Comparison of ENCODE assay signal across 21 cellular contexts in genomic region chr2:105404736-105405135, GRCh38. TPM values are rescaled to one million over a fixed set of nuclear protein-coding genes. Genes with fewer than 3 reads are reported as not detected.
A peak's percentile ranks its signal among the peaks of the same experiment; 100 is the strongest.
DNase-seq lines count a peak whose midpoint lies in the region; ATAC-seq, FAIRE-seq and TF ChIP-seq lines count a peak whose summit lies in the region.
"Had no signal": no experiment of that assay in that cellular context is flagged by ENCODE, and none has a peak within 500 bp of the region (broad histone marks: within the 10 kb centered on the region; RNA-seq: fewer than 3 reads in every experiment).

No MANE protein-coding gene starts in this region.

- peaks cover 9% of the 10 kb centered on the region; the same call in 1 of the 2 replicates for H3K9me1 ChIP-seq in IMR-90 (ENCODE audit: insufficient read depth, low read length)
- H3K9me1 ChIP-seq in keratinocyte (ENCODE audit: control insufficient read depth, extremely low read depth, insufficient read depth, low read length), result no peaks in the 10 kb centered on the region

- no peak overlapping the region for H3K4me3 Mint-ChIP-seq in astrocyte (ENCODE audit: unreplicated experiment)
- H3K4me3 Mint-ChIP-seq: activated B cell treated with CpG ODN at 0.5 μM for 24 hours; activated T-helper 17 cell treated with anti-CD3 and anti-CD28 coated beads, Interleukin-2, amount 50 U/mL, for 72 hours; natural killer cell had no signal

- peaks cover 2% of the 10 kb centered on the region for H3K36me3 Mint-ChIP-seq in astrocyte (ENCODE audit: low read depth, unreplicated experiment)
- H3K36me3 Mint-ChIP-seq: natural killer cell had no signal

- dilution Hi-C loops in IMR-90 (cut with HindIII; ENCODE audit: low sequenced_read_pairs, unreplicated experiment) (no loop called here), keratinocyte (cut with MboI; ENCODE audit: extremely low pct_ligation_motif_present, low sequenced_read_pairs) (no loop called here)

- no peak for FAIRE-seq in astrocyte (lab: Jason Lieb, UNC)
- FAIRE-seq in keratinocyte (lab: Jason Lieb, UNC), result no peak

- peak overlapping the region; percentile 99 for H3K4ac ChIP-seq in IMR-90 (ENCODE audit: low read depth, low read length)

- TF ChIP-seq POLR2A in IMR-90 (IDR thresholded peaks at IDR 0.05; ENCODE audit: low read depth, low read length), result no peak

- no TSS peak for BruUV-seq in IMR-90 (replicated peaks; lab: Mats Ljungman, UMichigan)

- H4K8ac ChIP-seq in IMR-90 (ENCODE audit: low read depth in 2 of 2, low read length in 2 of 2), result peak overlapping the region; percentile 61 to 89

- H2BK5ac ChIP-seq in IMR-90 (ENCODE audit: low read depth, low read length, poor library complexity, severe bottlenecking), result peak overlapping the region; percentile 98

- H3K27me3 Mint-ChIP-seq in astrocyte (ENCODE audit: low read depth, unreplicated experiment), result no peaks in the 10 kb centered on the region

- no peak overlapping the region for H3K4me3 ChIP-seq in IMR-90 (ENCODE audit: insufficient read depth, low read depth, low read length)
- peak overlapping the region; percentile 7 for H3K4me3 ChIP-seq in astrocyte (ENCODE audit: insufficient read depth, low read depth, low read length)
- H3K4me3 ChIP-seq in keratinocyte (ENCODE audit: control insufficient read depth in 2 of 3, extremely low read depth in 1 of 3, insufficient read depth in 2 of 3, low read depth in 1 of 3, low read length in 3 of 3), result peak overlapping the region in 1 of 3 experiments; percentile 60
- no peak overlapping the region for H3K4me3 ChIP-seq in smooth muscle cell
- H3K4me3 ChIP-seq: BLaER1 treated with 17β-estradiol and CSF1 and Interleukin-3, amounts not matched to agents 10 nM and 100 nM; coronary artery; left lung had no signal

- H3K9me3 ChIP-seq in IMR-90 (ENCODE audit: control insufficient read depth, insufficient read depth, low read length) (no peaks in the 10 kb centered on the region), astrocyte (ENCODE audit: insufficient read depth, low read depth, low read length) (no peaks in the 10 kb centered on the region), keratinocyte (ENCODE audit: control insufficient read depth, low read depth, low read length) (no peaks in the 10 kb centered on the region), smooth muscle cell (replicated peaks; ENCODE audit: low read depth) (no peaks in the 10 kb centered on the region)
- H3K9me3 ChIP-seq: left lung had no signal

- peak overlapping the region; percentile 53 for H3K14ac ChIP-seq in IMR-90 (replicated peaks; ENCODE audit: low read depth, low read length)

- H3F3A ChIP-seq in smooth muscle cell (ENCODE audit: low read depth), result peaks cover 18% of the 10 kb centered on the region

- H3K23ac ChIP-seq in IMR-90 (ENCODE audit: low read depth, low read length), result peak overlapping the region; percentile 93

- H2BK20ac ChIP-seq in IMR-90 (ENCODE audit: low read depth, low read length), result peak overlapping the region; percentile 98

- TF ChIP-seq RAD21 in IMR-90 (IDR thresholded peaks at IDR 0.05; ENCODE audit: low read length), result no peak

- H3K4me1 ChIP-seq in IMR-90 (ENCODE audit: control insufficient read depth, insufficient read depth, low read length), result peaks cover 21% of the 10 kb centered on the region
- H3K4me1 ChIP-seq in astrocyte (ENCODE audit: insufficient read depth, low read length), result peaks cover 49% of the 10 kb centered on the region
- peaks cover 65% of the 10 kb centered on the region for H3K4me1 ChIP-seq in keratinocyte (ENCODE audit: control insufficient read depth, extremely low read depth, insufficient read depth, low read length)
- peaks cover 23% of the 10 kb centered on the region for H3K4me1 ChIP-seq in smooth muscle cell (ENCODE audit: low read depth)
- H3K4me1 ChIP-seq: BLaER1 treated with 17β-estradiol and CSF1 and Interleukin-3, amounts not matched to agents 10 nM and 100 nM had no signal

- no peak overlapping the region for H2AK9ac ChIP-seq in IMR-90 (replicated peaks; ENCODE audit: low read depth, low read length, poor library complexity)

- H3K79me1 ChIP-seq in IMR-90 (ENCODE audit: low read depth in 1 of 2, low read length in 2 of 2), result peaks cover 6 to 10% of the 10 kb centered on the region in 2 experiments

- CTCF ChIA-PET in IMR-90 (lab: Yijun Ruan, JAX), result interaction anchor here (0.8 to 1.2 kb wide), 6 partner anchors 9 to 113 kb away, joined by 3 to 5 read pairs (median 3); no protein-coding TSS in a partner anchor

- no CpG with 5 or more reads among the region's 3 CpGs for WGBS in IMR-90 (ENCODE audit: extremely low coverage in 2 of 2, insufficient read length in 1 of 2), 2 experiments
- WGBS in smooth muscle cell (ENCODE audit: low lambda C conversion rate), result 53% methylated on average over 3 of the region's 3 CpGs

- H3K4me1 Mint-ChIP-seq in astrocyte (ENCODE audit: low read depth, unreplicated experiment), result peaks cover 36% of the 10 kb centered on the region
- H3K4me1 Mint-ChIP-seq: activated B cell treated with CpG ODN at 0.5 μM for 24 hours; activated T-helper 17 cell treated with anti-CD3 and anti-CD28 coated beads, Interleukin-2, amount 50 U/mL, for 72 hours; natural killer cell had no signal

- H4K5ac ChIP-seq in IMR-90 (ENCODE audit: low read depth, low read length), result peak overlapping the region; percentile 89

- H3K27ac ChIP-seq in IMR-90 (ENCODE audit: insufficient read depth, low read length), result peak overlapping the region; percentile 75
- peak overlapping the region; percentile 90 for H3K27ac ChIP-seq in astrocyte (ENCODE audit: low read depth, low read length)
- peak overlapping the region; percentile 94 for H3K27ac ChIP-seq in keratinocyte (ENCODE audit: control insufficient read depth, insufficient read depth, low read length)
- H3K27ac ChIP-seq in smooth muscle cell (ENCODE audit: low read depth), result peak overlapping the region; percentile 97
- H3K27ac ChIP-seq: BLaER1 treated with 17β-estradiol and CSF1 and Interleukin-3, amounts not matched to agents 10 nM and 100 nM; coronary artery had no signal

- H3K18ac ChIP-seq in IMR-90 (ENCODE audit: low read depth, low read length), result peak overlapping the region; percentile 88

- H3K27ac Mint-ChIP-seq in astrocyte (ENCODE audit: unreplicated experiment), result peak overlapping the region; percentile 91
- H3K27ac Mint-ChIP-seq: activated B cell treated with CpG ODN at 0.5 μM for 24 hours; activated T-helper 17 cell treated with anti-CD3 and anti-CD28 coated beads, Interleukin-2, amount 50 U/mL, for 72 hours; natural killer cell had no signal

- DNase-seq in IMR-90, result no peak
- DNase-seq in astrocyte (ENCODE audit: low read depth), result peak; percentile 79
- DNase-seq in keratinocyte (ENCODE audit: low read depth, low spot score), result no peak
- DNase-seq in smooth muscle cell (lab: John Stamatoyannopoulos, UW; ENCODE audit: unreplicated experiment), result no peak
- no peak for DNase-seq in AG08395 (ENCODE audit: low spot score)
- DNase-seq in dedifferentiated amniotic fluid mesenchymal stem cell (ENCODE audit: extremely low spot score), result no peak
- DNase-seq in NCI-H2107 treated with DMSO at 0.1 percent for 48 hours (lab: John Stamatoyannopoulos, UW; ENCODE audit: unreplicated experiment), result no peak
- DNase-seq: activated B cell treated with CpG ODN at 0.5 μM for 24 hours; activated CD8-positive, alpha-beta memory T cell treated with anti-CD3 and anti-CD28 coated beads for 24 hours; amygdala; DMS79 treated with DMSO at 0.1 percent for 48 hours; H7; left lung; MM.1S; natural killer cell; NCI-H187 treated with DMSO at 0.1 percent for 48 hours; NCI-H526 had no signal

- H2AFZ ChIP-seq in IMR-90 (replicated peaks; ENCODE audit: low read length, poor library complexity), result no peak overlapping the region
- no peak overlapping the region for H2AFZ ChIP-seq in astrocyte (ENCODE audit: low read depth, low read length)
- H2AFZ ChIP-seq in keratinocyte (ENCODE audit: control insufficient read depth, low read length), result no peak overlapping the region
- H2AFZ ChIP-seq in smooth muscle cell (ENCODE audit: low read depth), result peak overlapping the region; percentile 13

- H3K56ac ChIP-seq in IMR-90 (ENCODE audit: extremely low read depth, insufficient read depth, low read length), result peak overlapping the region; percentile 54

- in situ Hi-C loops in IMR-90 (cut with MboI; ENCODE audit: low sequenced_read_pairs), result no loop called here

- H2AK5ac ChIP-seq in IMR-90 (ENCODE audit: low read depth, low read length), result peak overlapping the region; percentile 84

- POLR2A ChIA-PET in IMR-90 (lab: Charles Lee; ENCODE audit: unreplicated experiment), result interaction anchor here (0.9 kb wide), 1 partner anchor 28 kb away, joined by 3 read pairs; no protein-coding TSS in a partner anchor

- no peaks in the 10 kb centered on the region for H4K20me1 ChIP-seq in IMR-90 (ENCODE audit: insufficient read depth, low read length)
- H4K20me1 ChIP-seq in astrocyte (ENCODE audit: insufficient read depth, low read length), result no peaks in the 10 kb centered on the region
- no peaks in the 10 kb centered on the region for H4K20me1 ChIP-seq in keratinocyte (ENCODE audit: control insufficient read depth, extremely low read depth, insufficient read depth, low read length)
- no peaks in the 10 kb centered on the region for H4K20me1 ChIP-seq in smooth muscle cell (ENCODE audit: low read depth)
- H4K20me1 ChIP-seq: BLaER1 treated with 17β-estradiol and CSF1 and Interleukin-3, amounts not matched to agents 10 nM and 100 nM had no signal

- peak overlapping the region; percentile 96 for H2BK120ac ChIP-seq in IMR-90 (ENCODE audit: low read depth, low read length)

- no peaks in the 10 kb centered on the region for H3K36me3 ChIP-seq in IMR-90 (ENCODE audit: control insufficient read depth, insufficient read depth, low read length)
- no peaks in the 10 kb centered on the region for H3K36me3 ChIP-seq in astrocyte (ENCODE audit: insufficient read depth, low read length)
- H3K36me3 ChIP-seq in keratinocyte (ENCODE audit: control insufficient read depth in 2 of 2, extremely low read depth in 1 of 2, insufficient read depth in 2 of 2, low read length in 2 of 2), result no peaks in the 10 kb centered on the region
- no peaks in the 10 kb centered on the region for H3K36me3 ChIP-seq in smooth muscle cell (ENCODE audit: low read depth)
- H3K36me3 ChIP-seq: BLaER1 treated with 17β-estradiol and CSF1 and Interleukin-3, amounts not matched to agents 10 nM and 100 nM; left lung had no signal

- H3K4me2 ChIP-seq in IMR-90 (ENCODE audit: low read depth, low read length) (peak overlapping the region; percentile 16; the same call in 1 of the 2 replicates), astrocyte (ENCODE audit: low read length) (peak overlapping the region; percentile 73), keratinocyte (ENCODE audit: control insufficient read depth, extremely low read depth, insufficient read depth, low read depth, low read length) (peak overlapping the region; percentile 94), smooth muscle cell (peak overlapping the region; percentile 60)
- H3K4me2 ChIP-seq: BLaER1 treated with 17β-estradiol and CSF1 and Interleukin-3, amounts not matched to agents 10 nM and 100 nM had no signal

- H3K27me3 ChIP-seq in IMR-90 (ENCODE audit: control insufficient read depth, insufficient read depth, low read length) (no peaks in the 10 kb centered on the region), astrocyte (ENCODE audit: insufficient read depth, low read length) (no peaks in the 10 kb centered on the region), keratinocyte (ENCODE audit: control insufficient read depth, extremely low read depth, insufficient read depth, low read length) (no peaks in the 10 kb centered on the region), smooth muscle cell (ENCODE audit: low read depth) (no peaks in the 10 kb centered on the region)
- H3K27me3 ChIP-seq: BLaER1 treated with 17β-estradiol and CSF1 and Interleukin-3, amounts not matched to agents 10 nM and 100 nM had no signal

- TF ChIP-seq CTCF in IMR-90 (conservative IDR thresholded peaks at IDR 0.05; ENCODE audit: low read depth, low read length) (no peak), astrocyte (IDR thresholded peaks at IDR 0.05; ENCODE audit: insufficient read depth, low read depth, low read length) (no peak), keratinocyte (optimal IDR thresholded peaks at IDR 0.05 in 1 of 3, IDR thresholded peaks at IDR 0.05 in 1 of 3, conservative IDR thresholded peaks at IDR 0.05 in 1 of 3; ENCODE audit: extremely low read depth in 1 of 3, insufficient read depth in 2 of 3, low read length in 3 of 3) (no peak), smooth muscle cell (IDR thresholded peaks at IDR 0.05; ENCODE audit: borderline replicate concordance, insufficient read depth, poor library complexity, severe bottlenecking) (no peak)

- H4K91ac ChIP-seq in IMR-90 (ENCODE audit: insufficient read depth, low read depth, low read length), result peak overlapping the region; percentile 87

- no peaks in the 10 kb centered on the region for H3K9me3 Mint-ChIP-seq in astrocyte (ENCODE audit: unreplicated experiment)
- H3K9me3 Mint-ChIP-seq: activated B cell treated with CpG ODN at 0.5 μM for 24 hours; activated T-helper 17 cell treated with anti-CD3 and anti-CD28 coated beads, Interleukin-2, amount 50 U/mL, for 72 hours; natural killer cell had no signal

- peaks cover 5% of the 10 kb centered on the region for H3K79me2 ChIP-seq in astrocyte (ENCODE audit: insufficient read depth, low read length)
- no peaks in the 10 kb centered on the region for H3K79me2 ChIP-seq in keratinocyte (ENCODE audit: control insufficient read depth, insufficient read depth, low read length)
- no peaks in the 10 kb centered on the region for H3K79me2 ChIP-seq in smooth muscle cell (ENCODE audit: low read depth)

- H3K9ac ChIP-seq in IMR-90 (ENCODE audit: low read depth, low read length) (peak overlapping the region; percentile 25; the same call in 1 of the 2 replicates), astrocyte (ENCODE audit: low read length) (peak overlapping the region; percentile 76), keratinocyte (ENCODE audit: control insufficient read depth, extremely low read depth, insufficient read depth, low read length) (peak overlapping the region; percentile 56), smooth muscle cell (ENCODE audit: low read depth) (peak overlapping the region; percentile 80)
- H3K9ac ChIP-seq: BLaER1 treated with 17β-estradiol and CSF1 and Interleukin-3, amounts not matched to agents 10 nM and 100 nM had no signal

- ATAC-seq in IMR-90 (ENCODE audit: low read depth) (no peak), GM18519 (IDR thresholded peaks at IDR 0.05; ENCODE audit: low FRiP score, unreplicated experiment) (no peak)
- ATAC-seq: activated T-helper 17 cell treated with anti-CD3 and anti-CD28 coated beads, Interleukin-2, amount 50 U/mL, for 72 hours; natural killer cell had no signal

- peak overlapping the region; percentile 89 for H2BK15ac ChIP-seq in IMR-90 (ENCODE audit: low read depth, low read length)

- intact Hi-C loops in IMR-90 (cut with micrococcal nuclease), result no loop called here

RNA-seq across cellular contexts. Expression of gene FHL2, which starts 5.9 kb away (rescaled TPM):
- total RNA-seq in IMR-90 (2012; rRNA removed) (373 and 464 TPM in 2 replicates), astrocyte (104 and 115 TPM in 2 replicates), smooth muscle cell (67.6 and 98.0 TPM in 2 replicates)
- polyA plus RNA-seq in IMR-90 (2012; rRNA removed) (550 and 574 TPM in 2 replicates), keratinocyte (132 to 175 TPM (median 144 TPM) in 3 replicates), smooth muscle cell (64.1 and 82.8 TPM in 2 replicates)
- 533 and 781 TPM in 2 replicates for polyA plus RNA-seq in IMR-90 (2012; cell fraction: cytosol; rRNA removed)
- 291 and 300 TPM in 2 replicates for polyA plus RNA-seq in IMR-90 (2012; cell fraction: nucleus; rRNA removed; ENCODE audit: low replicate concordance)
- polyA plus RNA-seq in keratinocyte (2011; ENCODE audit: low read depth), result 27.1 TPM
- 139 and 154 TPM in 2 replicates for polyA plus RNA-seq in keratinocyte (2011; cell fraction: cytosol; rRNA removed)
- 104 and 114 TPM in 2 replicates for polyA plus RNA-seq in keratinocyte (2011; cell fraction: nucleus; rRNA removed)
- polyA plus RNA-seq in keratinocyte (2012; ENCODE audit: low replicate concordance), result 91.4 and 116 TPM in 2 replicates
- polyA minus RNA-seq in keratinocyte, result 130 to 194 TPM (median 145 TPM) in 3 replicates
- polyA minus RNA-seq in keratinocyte (2011; cell fraction: cytosol; rRNA and poly(A)+ RNA removed), result 77.3 TPM
- 44.9 and 62.7 TPM in 2 replicates for polyA minus RNA-seq in keratinocyte (2011; cell fraction: nucleus; rRNA and poly(A)+ RNA removed)

Comparison
In these comparisons a context has a peak if more than half of its experiments do, and no peak if none do; other contexts are left out.
1. H3K4me2 ChIP-seq: peak in every context shown above with its lines; median percentile 94 in keratinocyte; 73 in astrocyte; 60 in smooth muscle cell; 16 in IMR-90.
2. H3K9ac ChIP-seq: peak in every context shown above with its lines; median percentile 80 in smooth muscle cell; 76 in astrocyte; 56 in keratinocyte; 25 in IMR-90.